Comparison of ENCODE assay signal across 24 cellular contexts in genomic region chr15:23403550-23403949, GRCh38. TPM values are rescaled to one million over a fixed set of nuclear protein-coding genes. Genes with fewer than 3 reads are reported as not detected.
DNase-seq lines count a peak whose midpoint lies in the region; ATAC-seq and TF ChIP-seq lines count a peak whose summit lies in the region.
"Had no signal": no experiment of that assay in that cellular context is flagged by ENCODE, and none has a peak within 500 bp of the region (broad histone marks: within the 10 kb centered on the region; RNA-seq: fewer than 3 reads in every experiment).

No MANE protein-coding gene starts in this region.

- H3K4me3 ChIP-seq in heart right ventricle = no peak overlapping the region
- no peak overlapping the region for H3K4me3 ChIP-seq in lung
- H3K4me3 ChIP-seq in mammary epithelial cell (replicated peaks in 1 of 3; ENCODE audit: insufficient read depth in 1 of 3, low read depth in 2 of 3, low read length in 3 of 3) = no peak overlapping the region
- H3K4me3 ChIP-seq: GM12878, GM23338, K562 had no signal

- dilution Hi-C loops in mammary epithelial cell (cut with HindIII; ENCODE audit: low sequenced_read_pairs) = no loop called here

- in situ Hi-C loops in mammary epithelial cell (cut with MboI; ENCODE audit: low sequenced_read_pairs in 2 of 2) = no loop called here

- 33 to 37% methylated on average over 4 of the region's 4 CpGs for WGBS in heart right ventricle, 2 donors
- 66 to 80% methylated on average over 4 of the region's 4 CpGs for WGBS in lung, 2 donors
- 59% methylated on average over 4 of the region's 4 CpGs for WGBS in mammary epithelial cell (ENCODE audit: low coverage, missing lambda C conversion rate)

- H3K27ac ChIP-seq in heart right ventricle (peak overlapping the region in 9 of 10 donors; percentile 30 to 86 (median 77)), lung (ENCODE audit: low read depth in 1 of 2, low read length in 1 of 2) (peak overlapping the region in 1 of 2 donors; percentile 12), mammary epithelial cell (ENCODE audit: insufficient read depth, low read depth, low read length) (no peak overlapping the region)
- H3K27ac ChIP-seq: 22Rv1 had no signal

- H3K4me1 ChIP-seq in heart right ventricle (peaks cover 0 to 23% (median 4%) of the 10 kb centered on the region in 9 donors), lung (ENCODE audit: control insufficient read depth in 2 of 2, insufficient read depth in 2 of 2, low read length in 2 of 2) (no peaks in the 10 kb centered on the region), mammary epithelial cell (ENCODE audit: insufficient read depth, low read length) (no peaks in the 10 kb centered on the region)
- H3K4me1 ChIP-seq: Caco-2 had no signal

- H4K20me1 ChIP-seq in mammary epithelial cell (ENCODE audit: insufficient read depth, low read length) = no peaks in the 10 kb centered on the region

- ATAC-seq in Right ventricle myocardium inferior (peak; percentile 91), heart right ventricle (peak; percentile 76 to 97 (median 92)), lung (ENCODE audit: insufficient read depth, low FRiP score) (peak; percentile 53)
- ATAC-seq: GM12878, GM23338, K562 had no signal

- TF ChIP-seq CTCF in heart right ventricle (IDR thresholded peaks at IDR 0.05) (no peak), lung (IDR thresholded peaks at IDR 0.05; ENCODE audit: control extremely low read depth, extremely low read depth) (no peak), mammary epithelial cell (conservative IDR thresholded peaks at IDR 0.05 in 1 of 2, IDR thresholded peaks at IDR 0.05 in 1 of 2; ENCODE audit: extremely low read depth in 1 of 2, insufficient read depth in 1 of 2, low read depth in 1 of 2, low read length in 2 of 2) (no peak)

- H3K27me3 ChIP-seq in heart right ventricle (no peaks in the 10 kb centered on the region), lung (ENCODE audit: control insufficient read depth, insufficient read depth) (no peaks in the 10 kb centered on the region), mammary epithelial cell (ENCODE audit: insufficient read depth, low read length) (no peaks in the 10 kb centered on the region)

- no peak for DNase-seq in Right ventricle myocardium inferior (ENCODE audit: missing footprints)
- no peak for DNase-seq in cardiac septum (ENCODE audit: low spot score)
- peak; percentile 25 to 34 for DNase-seq in heart right ventricle
- DNase-seq in lung (ENCODE audit: low spot score) = no peak
- no peak for DNase-seq in activated CD4-positive, alpha-beta T cell treated with anti-CD3 and anti-CD28 coated beads for 48 hours
- DNase-seq in mammary epithelial cell = no peak
- no peak for DNase-seq in stimulated activated CD4-positive, alpha-beta T cell treated with anti-CD3 and anti-CD28 coated beads, Interleukin-12 subunit alpha, Interleukin-12 subunit beta, amount 100 ng/mL, for 4 hours
- DNase-seq in activated naive CD4-positive, alpha-beta T cell treated with Interleukin-2 at 50 U/mL for 16 hours = no peak
- DNase-seq: AML-193; Caco-2; CD4-positive, alpha-beta T cell; HCEC 1CT; NCI-H1105 treated with DMSO at 0.1 percent for 48 hours; NCI-H1694; NCI-H2107; NCI-H510A; NCI-H774; SHP77 treated with DMSO at 0.1 percent for 48 hours had no signal

- H3K79me2 ChIP-seq in mammary epithelial cell (ENCODE audit: insufficient read depth, low read length) = no peaks in the 10 kb centered on the region

- H3K9me3 ChIP-seq in heart right ventricle (peaks cover 0 to 10% (median 0%) of the 10 kb centered on the region in 11 donors), lung (ENCODE audit: control insufficient read depth in 2 of 2, insufficient read depth in 1 of 2, low read length in 1 of 2) (peaks cover 0 to 1% of the 10 kb centered on the region in 2 donors), mammary epithelial cell (replicated peaks; ENCODE audit: insufficient read depth, low read length) (peaks cover 5% of the 10 kb centered on the region)

- H3K9ac ChIP-seq in mammary epithelial cell (ENCODE audit: insufficient read depth, low read length) = no peak overlapping the region

- CTCF ChIA-PET in mammary epithelial cell (lab: Charles Lee; ENCODE audit: low non-redundant PET) = no interaction called here

- no peak overlapping the region for H3K4me2 ChIP-seq in mammary epithelial cell (ENCODE audit: insufficient read depth, low read depth, low read length)
- H3K4me2 ChIP-seq: GM23338 had no signal

- intact Hi-C loops in Right ventricle myocardium inferior (cut with DNase I) (no loop called here), cardiac septum (cut with DNase I) (no loop called here), heart right ventricle (cut with DNase I) (no loop called here), mammary epithelial cell (cut with micrococcal nuclease) (no loop called here)

- no peaks in the 10 kb centered on the region for H3K36me3 ChIP-seq in heart right ventricle
- H3K36me3 ChIP-seq in lung (ENCODE audit: control insufficient read depth in 2 of 2, insufficient read depth in 2 of 2, low read length in 2 of 2) = no peaks in the 10 kb centered on the region
- no peaks in the 10 kb centered on the region for H3K36me3 ChIP-seq in mammary epithelial cell (ENCODE audit: insufficient read depth, low read length)

- H2AFZ ChIP-seq in mammary epithelial cell (ENCODE audit: low read depth, low read length) = no peak overlapping the region
- H2AFZ ChIP-seq: GM23338 had no signal

- BruUV-seq in mammary epithelial cell (replicated peaks; lab: Mats Ljungman, UMichigan) = no TSS peak

RNA-seq across cellular contexts. Expression of gene GOLGA6L2, which starts 43.5 kb away (rescaled TPM):
- total RNA-seq in Right ventricle myocardium inferior = not detected
- not detected for total RNA-seq in cardiac septum
- total RNA-seq in heart right ventricle = under 1 TPM in 1 of 10 donors, not detected in 9; 0.09 TPM
- not detected for polyA plus RNA-seq in heart right ventricle
- total RNA-seq in lung = not detected
- polyA plus RNA-seq in lung = not detected
- total RNA-seq in mammary epithelial cell = not detected
- not detected for polyA plus RNA-seq in mammary epithelial cell
- not detected for polyA minus RNA-seq in mammary epithelial cell
- total RNA-seq: Caco-2; CD4-positive, alpha-beta T cell; Daoy; GM12878; GM23338; K562; OCI-LY7 had no signal
- polyA plus RNA-seq: GM12878, GM23338, K562 had no signal

RNA-seq across cellular contexts. Expression of gene GOLGA8S, which starts 49.0 kb away (rescaled TPM):
- total RNA-seq in Right ventricle myocardium inferior = 0.30 TPM
- total RNA-seq in cardiac septum = 1.1 TPM
- under 1 TPM; 0.11 to 0.92 (median 0.41) TPM for total RNA-seq in heart right ventricle
- under 1 TPM; 0.03 to 0.66 TPM for polyA plus RNA-seq in heart right ventricle
- under 1 TPM; 0.11 to 0.40 TPM for total RNA-seq in lung
- under 1 TPM; 0.05 to 0.20 TPM for polyA plus RNA-seq in lung
- total RNA-seq in mammary epithelial cell = not detected
- not detected for polyA plus RNA-seq in mammary epithelial cell
- polyA minus RNA-seq in mammary epithelial cell = 0.67 TPM
- total RNA-seq: Caco-2, Daoy, GM12878, GM23338, K562 had no signal

Comparison
In these comparisons a context has a peak if more than half of its experiments do, and no peak if none do; other contexts are left out.
1. DNase-seq: peak in heart right ventricle (2 of 2); none in Right ventricle myocardium inferior (single experiment), cardiac septum (single experiment), lung (single experiment), activated CD4-positive, alpha-beta T cell treated with anti-CD3 and anti-CD28 coated beads for 48 hours (single experiment), mammary epithelial cell (single experiment), stimulated activated CD4-positive, alpha-beta T cell treated with anti-CD3 and anti-CD28 coated beads, Interleukin-12 subunit alpha, Interleukin-12 subunit beta, amount 100 ng/mL, for 4 hours (single experiment) and activated naive CD4-positive, alpha-beta T cell treated with Interleukin-2 at 50 U/mL for 16 hours (single experiment).
2. Peak in every context shown above with its lines, with median percentiles within 50 percentile points of each other: ATAC-seq.